ENCODE assay signal across 10 cellular contexts in the genomic region with DNA sequence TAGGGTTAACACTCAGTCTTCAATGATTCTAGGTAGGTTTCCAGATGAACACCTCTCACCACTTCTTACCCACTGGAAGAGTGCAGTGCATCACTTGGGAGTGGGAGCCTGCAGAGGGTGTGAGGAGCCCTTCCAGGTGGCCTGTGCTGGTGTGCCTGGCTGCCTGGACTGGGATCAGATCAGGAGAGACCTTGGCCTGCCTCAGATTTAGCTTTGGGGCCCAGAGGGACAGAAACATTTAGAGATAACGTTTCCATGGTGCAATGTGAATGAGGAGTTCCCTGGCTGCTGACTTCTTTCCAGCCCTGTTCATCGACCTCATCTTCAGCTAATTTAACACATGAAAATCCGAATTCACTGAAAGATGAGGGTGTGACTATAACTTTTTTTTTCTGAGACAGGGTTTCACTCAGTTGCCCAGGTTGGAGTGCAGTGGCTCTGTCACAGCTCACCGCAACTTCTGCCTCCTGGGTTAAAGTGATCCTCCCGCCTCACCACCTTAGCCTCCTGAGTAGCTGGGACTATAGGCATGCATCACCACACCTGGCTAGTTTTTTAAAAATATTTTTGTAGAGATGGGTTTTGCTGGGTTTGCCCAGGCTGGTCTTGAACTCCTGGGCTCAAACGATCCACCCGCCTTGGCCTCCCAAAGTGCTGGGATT. TPM values are rescaled to one million over a fixed set of nuclear protein-coding genes. Genes with fewer than 3 reads are reported as not detected.
DNase-seq lines count a peak whose midpoint lies in the region; ATAC-seq and TF ChIP-seq lines count a peak whose summit lies in the region.
"Had no signal": no experiment of that assay in that cellular context is flagged by ENCODE, and none has a peak within 500 bp of the region (broad histone marks: within the 10 kb centered on the region; RNA-seq: fewer than 3 reads in every experiment).

No MANE protein-coding gene starts in this region.

- peaks cover 28 to 70% (median 55%) of the 10 kb centered on the region in 11 experiments for H3K36me3 ChIP-seq in BLaER1 treated with 17β-estradiol and CSF1 and Interleukin-3, amounts not matched to agents 10 nM and 100 nM
- H3K36me3 ChIP-seq in Peyer's patch: peaks cover 0 to 5% (median 0%) of the 10 kb centered on the region in 3 donors
- H3K36me3 ChIP-seq: prostate gland had no signal

- no peak for TF ChIP-seq CTCF in Peyer's patch (IDR thresholded peaks at IDR 0.05)
- TF ChIP-seq CTCF in osteocyte (IDR thresholded peaks at IDR 0.05): no peak

- ATAC-seq in Right ventricle myocardium superior (ENCODE audit: poor library complexity) (peak; percentile 83), GM18909 (IDR thresholded peaks at IDR 0.05; ENCODE audit: poor library complexity, unreplicated experiment) (no peak), HG02798 (IDR thresholded peaks at IDR 0.05; ENCODE audit: poor library complexity, unreplicated experiment) (no peak)

- intact Hi-C loops in Right ventricle myocardium superior (cut with DNase I): loop anchor here (2.0 kb wide), 1 partner anchor 52 kb away; no protein-coding TSS in a partner anchor

- H4K20me1 ChIP-seq in BLaER1 treated with 17β-estradiol and CSF1 and Interleukin-3, amounts not matched to agents 10 nM and 100 nM: peaks cover 33 to 100% (median 80%) of the 10 kb centered on the region in 11 experiments; a peak in 20 of 22 replicates

- H3K4me3 ChIP-seq in BLaER1 treated with 17β-estradiol and CSF1 and Interleukin-3, amounts not matched to agents 10 nM and 100 nM: no peak overlapping the region
- no peak overlapping the region for H3K4me3 ChIP-seq in Peyer's patch
- H3K4me3 ChIP-seq: prostate gland had no signal

- H3K4me2 ChIP-seq in BLaER1 treated with 17β-estradiol and CSF1 and Interleukin-3, amounts not matched to agents 10 nM and 100 nM: peak overlapping the region; percentile 14 to 60 (median 35); a peak in 15 of 22 replicates

- H3K4me1 ChIP-seq in BLaER1 treated with 17β-estradiol and CSF1 and Interleukin-3, amounts not matched to agents 10 nM and 100 nM: peaks cover 22 to 88% (median 43%) of the 10 kb centered on the region in 10 experiments
- peaks cover 3 to 47% (median 19%) of the 10 kb centered on the region in 4 donors for H3K4me1 ChIP-seq in Peyer's patch

- peaks cover 54% of the 10 kb centered on the region for H3K4me1 Mint-ChIP-seq in osteocyte (ENCODE audit: unreplicated experiment)

- no peaks in the 10 kb centered on the region for H3K27me3 Mint-ChIP-seq in osteocyte (ENCODE audit: unreplicated experiment)

- TF ChIP-seq POLR2A in Peyer's patch (IDR thresholded peaks at IDR 0.05): no peak

- H3K27me3 ChIP-seq in BLaER1 treated with 17β-estradiol and CSF1 and Interleukin-3, amounts not matched to agents 10 nM and 100 nM: no peaks in the 10 kb centered on the region
- H3K27me3 ChIP-seq in Peyer's patch: no peaks in the 10 kb centered on the region

- peak overlapping the region; percentile 23 for H3K27ac Mint-ChIP-seq in osteocyte (ENCODE audit: unreplicated experiment)

- no peak overlapping the region for H3K27ac ChIP-seq in BLaER1 treated with 17β-estradiol and CSF1 and Interleukin-3, amounts not matched to agents 10 nM and 100 nM
- peak overlapping the region in 3 of 4 donors; percentile 28 to 61 (median 56) for H3K27ac ChIP-seq in Peyer's patch

- H3K4me3 Mint-ChIP-seq in osteocyte (ENCODE audit: unreplicated experiment): no peak overlapping the region

- no peaks in the 10 kb centered on the region for H3K9me3 Mint-ChIP-seq in osteocyte (ENCODE audit: unreplicated experiment)

- DNase-seq in Peyer's patch (no peak), Right ventricle myocardium superior (peak; percentile 57), osteocyte (ENCODE audit: extremely low spot score, unreplicated experiment) (no peak), T-helper 9 cell (no peak), GM19240 (ENCODE audit: insufficient read length, low spot score) (no peak)
- DNase-seq: kidney had no signal

- H3K9me3 ChIP-seq in BLaER1 treated with 17β-estradiol and CSF1 and Interleukin-3, amounts not matched to agents 10 nM and 100 nM (replicated peaks in 1 of 11): peaks cover 0 to 18% (median 4%) of the 10 kb centered on the region in 11 experiments; a peak in 7 of 22 replicates
- no peaks in the 10 kb centered on the region for H3K9me3 ChIP-seq in Peyer's patch
- H3K9me3 ChIP-seq: prostate gland had no signal

- H3K36me3 Mint-ChIP-seq in osteocyte (ENCODE audit: unreplicated experiment): peaks cover 14% of the 10 kb centered on the region

- H3K9ac ChIP-seq in BLaER1 treated with 17β-estradiol and CSF1 and Interleukin-3, amounts not matched to agents 10 nM and 100 nM: no peak overlapping the region

RNA-seq across cellular contexts. Expression of gene SUSD6, which starts 53.6 kb away (rescaled TPM):
- total RNA-seq in Peyer's patch (100 to 1,000 TPM in 3 of 4 donors, 10 to 100 TPM in 1; 33.8 to 125 (median 113) TPM), Right ventricle myocardium superior (20.8 TPM), osteocyte (30.6 and 31.2 TPM in 2 replicates)

Comparison
In these comparisons a context has a peak if more than half of its experiments do, and no peak if none do; other contexts are left out.
1. H3K27ac ChIP-seq: peak in Peyer's patch (3 of 4); none in BLaER1 treated with 17β-estradiol and CSF1 and Interleukin-3, amounts not matched to agents 10 nM and 100 nM (0 of 11).